ENCODE assay signal across 16 cellular contexts in genomic region chr14:29803045-29803444, GRCh38.
DNase-seq lines count a peak whose midpoint lies in the region; FAIRE-seq and TF ChIP-seq lines count a peak whose summit lies in the region.
"Had no signal": no experiment of that assay in that cellular context is flagged by ENCODE, and none has a peak within 500 bp of the region (broad histone marks: within the 10 kb centered on the region; RNA-seq: fewer than 3 reads in every experiment).

No MANE protein-coding gene starts in this region.

- H2AFZ ChIP-seq in hepatocyte = no peak overlapping the region
- H2AFZ ChIP-seq: GM23248 had no signal

- peak; percentile 26 for FAIRE-seq in HTR-8/SVneo (lab: Jason Lieb, UNC)
- FAIRE-seq: GM12878, H54 had no signal

- no peaks in the 10 kb centered on the region for H3K9me3 ChIP-seq in hepatocyte (ENCODE audit: low read depth)
- H3K9me3 ChIP-seq: BLaER1 treated with 17β-estradiol and CSF1 and Interleukin-3, amounts not matched to agents 10 nM and 100 nM had no signal

- H3K27ac ChIP-seq in VCaP = peak overlapping the region; percentile 55
- no peak overlapping the region for H3K27ac ChIP-seq in hepatocyte
- H3K27ac ChIP-seq: BLaER1 treated with 17β-estradiol and CSF1 and Interleukin-3, amounts not matched to agents 10 nM and 100 nM; GM23248 had no signal

- no peaks in the 10 kb centered on the region for H3K27me3 ChIP-seq in hepatocyte
- H3K27me3 ChIP-seq: BLaER1 treated with 17β-estradiol and CSF1 and Interleukin-3, amounts not matched to agents 10 nM and 100 nM had no signal

- TF ChIP-seq CTCF in VCaP (conservative IDR thresholded peaks at IDR 0.05) = no peak
- no peak for TF ChIP-seq CTCF in hepatocyte (IDR thresholded peaks at IDR 0.05; ENCODE audit: poor library complexity)

- H3K79me2 ChIP-seq in hepatocyte = peaks cover 3% of the 10 kb centered on the region

- H3K9me2 ChIP-seq in hepatocyte (replicated peaks; ENCODE audit: insufficient read depth) = no peaks in the 10 kb centered on the region

- no peaks in the 10 kb centered on the region for H4K20me1 ChIP-seq in hepatocyte (ENCODE audit: insufficient read depth, poor library complexity, severe bottlenecking)
- H4K20me1 ChIP-seq: BLaER1 treated with 17β-estradiol and CSF1 and Interleukin-3, amounts not matched to agents 10 nM and 100 nM had no signal

- no peaks in the 10 kb centered on the region for H3K36me3 ChIP-seq in hepatocyte (replicated peaks; ENCODE audit: insufficient read depth, low read depth)
- H3K36me3 ChIP-seq: BLaER1 treated with 17β-estradiol and CSF1 and Interleukin-3, amounts not matched to agents 10 nM and 100 nM had no signal

- H3K4me2 ChIP-seq in hepatocyte = no peak overlapping the region
- H3K4me2 ChIP-seq: BLaER1 treated with 17β-estradiol and CSF1 and Interleukin-3, amounts not matched to agents 10 nM and 100 nM had no signal

- peaks cover 5% of the 10 kb centered on the region for H3K4me1 ChIP-seq in hepatocyte (ENCODE audit: insufficient read depth)
- H3K4me1 ChIP-seq: BLaER1 treated with 17β-estradiol and CSF1 and Interleukin-3, amounts not matched to agents 10 nM and 100 nM had no signal

- DNase-seq in DMS 273 (lab: John Stamatoyannopoulos, UW; ENCODE audit: unreplicated experiment) (peak; percentile 52), HTR-8/SVneo (ENCODE audit: insufficient read length, low spot score) (no peak), hepatocyte (ENCODE audit: low spot score) (no peak), iPS-NIHi11 (ENCODE audit: low spot score) (no peak)
- no peak for DNase-seq in activated CD8-positive, alpha-beta memory T cell treated with anti-CD3 and anti-CD28 coated beads for 24 hours
- DNase-seq: CD8-positive, alpha-beta T cell; DMS53; DND-41; EL; GM23248; HCEC 1CT; KBM-7 had no signal

- no peak overlapping the region for H3K4me3 ChIP-seq in hepatocyte
- H3K4me3 ChIP-seq: BLaER1 treated with 17β-estradiol and CSF1 and Interleukin-3, amounts not matched to agents 10 nM and 100 nM; GM12878; GM23248 had no signal
